In genomic region chr7:36390199-36391090, GRCh38 we compare ENCODE assay signal across 8 cellular contexts. TPM values are rescaled to one million over a fixed set of nuclear protein-coding genes. Genes with fewer than 3 reads are reported as not detected.
DNase-seq lines count a peak whose midpoint lies in the region; ATAC-seq and TF ChIP-seq lines count a peak whose summit lies in the region.

No MANE protein-coding gene starts in this region.

- peak overlapping the region; percentile 86 for H3K4me3 ChIP-seq in Jurkat, Clone E6-1 (ENCODE audit: low read length)
- H3K4me3 ChIP-seq in PC-3 (ENCODE audit: low read length), result peak overlapping the region; percentile 90
- H3K4me3 ChIP-seq in osteoblast (ENCODE audit: insufficient read depth, low read length), result peak overlapping the region; percentile 90
- peak overlapping the region; percentile 49 to 53 for H3K4me3 ChIP-seq in aorta (ENCODE audit: low read length in 2 of 2)

- POLR2A ChIA-PET in PC-3 (lab: Charles Lee; ENCODE audit: unreplicated experiment), result interaction anchor here (0.7 kb wide), 1 partner anchor 21 kb away, joined by 5 read pairs; no protein-coding TSS in a partner anchor

- H3K4me1 ChIP-seq in PC-3 (ENCODE audit: insufficient read depth, low read length) (peaks cover 35% of the 10 kb centered on the region), osteoblast (ENCODE audit: insufficient read depth, low read length) (peaks cover 30% of the 10 kb centered on the region), aorta (ENCODE audit: control insufficient read depth in 1 of 2, insufficient read depth in 2 of 2, low read length in 2 of 2) (no peaks in the 10 kb centered on the region)

- H4K20me1 ChIP-seq in PC-3 (ENCODE audit: low read length) (peaks cover 42% of the 10 kb centered on the region), osteoblast (ENCODE audit: insufficient read depth, low read length) (no peaks in the 10 kb centered on the region)

- TF ChIP-seq CTCF in PC-3 (conservative IDR thresholded peaks at IDR 0.05; ENCODE audit: low read depth, low read length) (no peak), osteoblast (IDR thresholded peaks at IDR 0.05; ENCODE audit: extremely low read depth, low read depth, low read length) (no peak)

- peak overlapping the region; percentile 96 for H3K27ac ChIP-seq in PC-3 (ENCODE audit: low read length)
- H3K27ac ChIP-seq in osteoblast (ENCODE audit: low read depth, low read length), result peak overlapping the region; percentile 93
- H3K27ac ChIP-seq in aorta (ENCODE audit: low read depth in 1 of 2, low read length in 2 of 2), result no peak overlapping the region

- H3K27me3 ChIP-seq in PC-3 (ENCODE audit: low read length) (no peaks in the 10 kb centered on the region), osteoblast (ENCODE audit: insufficient read depth, low read length) (no peaks in the 10 kb centered on the region), aorta (ENCODE audit: control insufficient read depth in 1 of 2, insufficient read depth in 2 of 2, low read length in 1 of 2) (no peaks in the 10 kb centered on the region)

- H2AFZ ChIP-seq in PC-3 (ENCODE audit: low read length) (peak overlapping the region; percentile 88), osteoblast (ENCODE audit: low read length) (peak overlapping the region; percentile 90)

- no peaks in the 10 kb centered on the region for H3K9me3 ChIP-seq in PC-3 (ENCODE audit: low read length)
- H3K9me3 ChIP-seq in osteoblast (ENCODE audit: low read depth, low read length), result peaks cover under 1% of the 10 kb centered on the region
- H3K9me3 ChIP-seq in aorta (ENCODE audit: control insufficient read depth, low read length), result no peaks in the 10 kb centered on the region

- H3F3A ChIP-seq in PC-3 (ENCODE audit: low read length, unreplicated experiment), result peaks cover 6% of the 10 kb centered on the region

- intact Hi-C loops in PC-3 (cut with micrococcal nuclease), result loop anchor here (2.0 kb wide), 1 partner anchor 238 kb away; the partner anchor contains the start of gene EEPD1
- intact Hi-C loops in aorta (cut with DNase I), result no loop called here

- WGBS in aorta, 2 donors, result 1 to 2% methylated on average over 26 of the region's 26 CpGs

- H3K79me2 ChIP-seq in PC-3 (ENCODE audit: low read length) (peaks cover 58% of the 10 kb centered on the region), osteoblast (ENCODE audit: insufficient read depth, low read length) (peaks cover 50% of the 10 kb centered on the region)

- DNase-seq in DMS79 treated with DMSO at 0.1 percent for 48 hours (lab: John Stamatoyannopoulos, UW), result peak; percentile 69
- peak; percentile 46 for DNase-seq in Jurkat, Clone E6-1 (ENCODE audit: low read depth, low spot score)
- peak; percentile 92 for DNase-seq in PC-3
- DNase-seq in activated naive CD4-positive, alpha-beta T cell (lab: John Stamatoyannopoulos, UW), result peak in 3 of 4 experiments; percentile 5 to 12 (median 7)
- DNase-seq in glomerular visceral epithelial cell (ENCODE audit: extremely low spot score), result peak; percentile 90
- peak; percentile 97 for DNase-seq in osteoblast (ENCODE audit: insufficient read length, low spot score, missing footprints)
- DNase-seq in aorta, result peak; percentile 81 to 91

- H3K4me2 ChIP-seq in PC-3 (ENCODE audit: low read length), result peak overlapping the region; percentile 91
- peak overlapping the region; percentile 95 for H3K4me2 ChIP-seq in osteoblast (ENCODE audit: insufficient read depth, low read length)

- peak; percentile 25 for ATAC-seq in GM21786 (IDR thresholded peaks at IDR 0.05; ENCODE audit: unreplicated experiment)
- peak; percentile 80 for ATAC-seq in PC-3
- ATAC-seq in aorta (ENCODE audit: low FRiP score), result peak; percentile 57

- peak overlapping the region; percentile 99 for H3K9ac ChIP-seq in PC-3 (ENCODE audit: low read length)

- H3K9me2 ChIP-seq in PC-3 (replicated peaks; ENCODE audit: low read length), result no peaks in the 10 kb centered on the region

- H3K36me3 ChIP-seq in PC-3 (ENCODE audit: low read depth, low read length), result peaks cover 23% of the 10 kb centered on the region
- H3K36me3 ChIP-seq in osteoblast (ENCODE audit: insufficient read depth, low read length), result no peaks in the 10 kb centered on the region
- no peaks in the 10 kb centered on the region for H3K36me3 ChIP-seq in aorta (ENCODE audit: control insufficient read depth in 1 of 2, insufficient read depth in 2 of 2, low read length in 1 of 2)

- CTCF ChIA-PET in PC-3 (lab: Charles Lee), result no interaction called here

- TSS peak; percentile 47 for BruUV-seq in PC-3 (replicated peaks; lab: Mats Ljungman, UMichigan)

RNA-seq across cellular contexts. Expression of gene ANLN, which starts 0.8 kb away (rescaled TPM):
- 36.5 TPM for polyA plus RNA-seq in Jurkat, Clone E6-1 (2012; ENCODE audit: insufficient read depth, insufficient read length)
- 110 and 111 TPM in 2 replicates for total RNA-seq in PC-3 (2014; rRNA removed)
- total RNA-seq in osteoblast, result 12.7 and 16.8 TPM in 2 replicates
- total RNA-seq in aorta, result 1 to 10 TPM; 1.9 to 3.8 TPM
- polyA plus RNA-seq in aorta, result 1 to 10 TPM; 2.3 to 3.3 TPM

Comparison
In these comparisons a context has a peak if more than half of its experiments do, and no peak if none do; other contexts are left out.
1. DNase-seq: peak in every context shown above with its lines; median percentile 97 in osteoblast; 92 in PC-3; 90 in glomerular visceral epithelial cell; 86 in aorta; 69 in DMS79 treated with DMSO at 0.1 percent for 48 hours; 46 in Jurkat, Clone E6-1; 7 in activated naive CD4-positive, alpha-beta T cell.
2. ATAC-seq: peak in every context shown above with its lines; median percentile 80 in PC-3; 57 in aorta; 25 in GM21786.
3. H3K27ac ChIP-seq: peak in PC-3 (single experiment) and osteoblast (single experiment); none in aorta (0 of 2).
4. Peak in every context shown above with its lines, with median percentiles within 50 percentile points of each other: H3K4me3 ChIP-seq.